In genomic region chr11:77020751-77021150, GRCh38 we compare ENCODE assay signal across 19 cellular contexts.
DNase-seq lines count a peak whose midpoint lies in the region; ATAC-seq and TF ChIP-seq lines count a peak whose summit lies in the region.
"Had no signal": no experiment of that assay in that cellular context is flagged by ENCODE, and none has a peak within 500 bp of the region (broad histone marks: within the 10 kb centered on the region; RNA-seq: fewer than 3 reads in every experiment).

No MANE protein-coding gene starts in this region.

- H3K27ac ChIP-seq in HEK293 (ENCODE audit: extremely low read depth, low read depth, low read length) (no peak overlapping the region), RWPE2 (ENCODE audit: poor library complexity, severe bottlenecking) (peak overlapping the region; percentile 32), caudate nucleus (ENCODE audit: low read depth, low read length) (peak overlapping the region; percentile 48), mucosa of rectum (ENCODE audit: low read depth in 2 of 2, low read length in 2 of 2) (peak overlapping the region; percentile 34 to 66)

- H3K27me3 ChIP-seq in RWPE2 (ENCODE audit: insufficient read depth, poor library complexity, severe bottlenecking) (no peaks in the 10 kb centered on the region), mucosa of rectum (ENCODE audit: control insufficient read depth in 2 of 2, insufficient read depth in 2 of 2, low read length in 2 of 2) (no peaks in the 10 kb centered on the region)

- H3K9me3 ChIP-seq in HEK293 (ENCODE audit: control insufficient read depth, insufficient read depth, low read depth, low read length) (no peaks in the 10 kb centered on the region), RWPE2 (ENCODE audit: severe bottlenecking) (no peaks in the 10 kb centered on the region), mucosa of rectum (ENCODE audit: control insufficient read depth in 2 of 2, low read length in 2 of 2) (no peaks in the 10 kb centered on the region)

- no peak for DNase-seq in RWPE2 (ENCODE audit: low spot score)
- no peak for DNase-seq in caudate nucleus (lab: John Stamatoyannopoulos, UW)
- no peak for DNase-seq in NCI-H446 treated with DMSO at 0.1 percent for 48 hours (lab: John Stamatoyannopoulos, UW)
- no peak for DNase-seq in hypothalamus (lab: John Stamatoyannopoulos, UW)
- no peak for DNase-seq in stimulated activated CD4-positive, alpha-beta T cell treated with anti-CD3 and anti-CD28 coated beads, Interleukin-12 subunit alpha, Interleukin-12 subunit beta, amount 100 ng/mL, for 4 hours
- DNase-seq in NCI-H2107 treated with DMSO at 0.1 percent for 48 hours (lab: John Stamatoyannopoulos, UW; ENCODE audit: unreplicated experiment), result no peak
- DNase-seq: activated CD8-positive, alpha-beta memory T cell treated with anti-CD3 and anti-CD28 coated beads for 24 hours; activated gamma-delta T cell treated with Interleukin-2 at 50 U/mL for 16 hours; activated T-cell treated with anti-CD3 and anti-CD28 coated beads, Interleukin-2, amount 50 U/mL, for 1 hour; CD8-positive, alpha-beta T cell; DMS153; glutamatergic neuron; NCI-H1048; NCI-H187; NCI-H774; OCI-M1; T-cell had no signal

- no peak for TF ChIP-seq CTCF in HEK293 (tag by site-specific recombination; IDR thresholded peaks at IDR 0.05)
- TF ChIP-seq CTCF in RWPE2 (IDR thresholded peaks at IDR 0.05; ENCODE audit: poor library complexity, severe bottlenecking), result no peak

- no peak overlapping the region for H3K9ac ChIP-seq in mucosa of rectum (ENCODE audit: low read depth in 1 of 2, low read length in 2 of 2)

- H3K4me3 ChIP-seq in HEK293 (ENCODE audit: low read depth, low read length) (no peak overlapping the region), RWPE2 (ENCODE audit: severe bottlenecking) (no peak overlapping the region), mucosa of rectum (ENCODE audit: low read length in 2 of 2) (no peak overlapping the region)

- H3K36me3 ChIP-seq in HEK293 (ENCODE audit: control insufficient read depth in 2 of 2, insufficient read depth in 1 of 2, low read length in 2 of 2), result no peaks in the 10 kb centered on the region
- peaks cover 32% of the 10 kb centered on the region for H3K36me3 ChIP-seq in RWPE2 (ENCODE audit: low read depth)
- H3K36me3 ChIP-seq in mucosa of rectum (ENCODE audit: control insufficient read depth in 2 of 2, insufficient read depth in 2 of 2, low read length in 2 of 2), result peaks cover 3 to 8% of the 10 kb centered on the region in 2 donors

- ATAC-seq in RWPE2 (ENCODE audit: low read depth), result peak; percentile 81
- ATAC-seq: CD8-positive, alpha-beta T cell; T-cell had no signal

- POLR2A ChIA-PET in HEK293 (lab: Yijun Ruan, JAX), result interaction anchor here (1.6 kb wide), 1 partner anchor 9 kb away, joined by 3 read pairs; no protein-coding TSS in a partner anchor

- CTCF ChIA-PET in HEK293 (lab: Yijun Ruan, JAX), result interaction anchor here (0.5 to 2.1 kb wide), 4 partner anchors 16 to 599 kb away, joined by 3 to 7 read pairs (median 4); no protein-coding TSS in a partner anchor

- peaks cover 11% of the 10 kb centered on the region for H3K4me1 ChIP-seq in HEK293 (ENCODE audit: control insufficient read depth, insufficient read depth, low read length)
- H3K4me1 ChIP-seq in RWPE2 (ENCODE audit: insufficient read depth, poor library complexity, severe bottlenecking), result peaks cover 17% of the 10 kb centered on the region
- H3K4me1 ChIP-seq in mucosa of rectum (ENCODE audit: control insufficient read depth in 2 of 2, insufficient read depth in 2 of 2, low read length in 2 of 2), result peaks cover 3 to 14% of the 10 kb centered on the region in 2 donors

TF ChIP-seq in HEK293, 187 proteins besides CTCF, POLR2A, EP300 and RAD21:
- TF ChIP-seq ZNF132 (tag by site-specific recombination; IDR thresholded peaks at IDR 0.05; ENCODE audit: borderline replicate concordance) (no peak), ZNF596 (tag by site-specific recombination; IDR thresholded peaks at IDR 0.05) (0 out of 2 replicates have a peak, but pooled peaks have one; percentile 23)
TF ChIP-seq in HEK293: peak in this region for 1.
